ENCODE assay signal across 11 cellular contexts in the genomic region with DNA sequence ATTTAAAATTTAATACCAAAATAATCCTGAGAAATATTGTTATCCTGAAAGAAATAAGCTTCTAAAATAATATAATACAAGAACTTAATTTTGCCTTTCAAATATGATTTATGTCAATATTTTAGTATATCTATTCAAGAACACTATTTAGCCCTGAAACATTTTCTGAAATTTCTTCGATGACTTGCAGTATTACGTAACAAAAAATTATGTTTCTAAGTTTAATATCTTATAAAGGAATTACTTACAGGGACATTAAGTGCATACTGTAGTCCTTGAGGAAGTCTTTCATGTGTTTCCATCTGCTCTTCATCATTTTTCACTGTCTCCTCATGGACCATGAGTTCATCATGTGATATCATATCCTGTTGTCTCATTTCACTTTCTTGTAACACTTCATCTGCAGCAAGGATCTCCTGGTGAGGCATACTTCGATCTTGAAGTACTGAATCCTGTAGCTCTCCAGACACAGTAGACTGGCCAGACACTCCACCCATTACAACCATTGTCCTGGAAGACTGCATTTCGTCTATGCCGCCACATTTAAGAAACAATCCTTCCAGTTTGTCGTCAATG.
DNase-seq lines count a peak whose midpoint lies in the region; ATAC-seq and FAIRE-seq lines count a peak whose summit lies in the region.
"Had no signal": no experiment of that assay in that cellular context is flagged by ENCODE, and none has a peak within 500 bp of the region (broad histone marks: within the 10 kb centered on the region; RNA-seq: fewer than 3 reads in every experiment).

No MANE protein-coding gene starts in this region.

- peak; percentile 8 for DNase-seq in AG08396 (ENCODE audit: low spot score)
- DNase-seq in immature natural killer cell: no peak
- no peak for DNase-seq in cerebellum (ENCODE audit: low spot score)
- no peak for DNase-seq in putamen (ENCODE audit: low spot score)
- DNase-seq in urothelium cell line (ENCODE audit: low spot score): no peak
- DNase-seq: activated CD4-positive, alpha-beta T cell treated with anti-CD3 and anti-CD28 coated beads, Interleukin-2, amount 10 ng/mL, durations not matched to agents 24 days and 14 days; aorta; NCI-H1105 treated with DMSO at 0.1 percent for 48 hours had no signal

- ATAC-seq in activated T-helper 17 cell treated with anti-CD3 and anti-CD28 coated beads, Interleukin-2, amount 50 U/mL, for 72 hours (replicated peaks): peak; percentile 66
- no peak for ATAC-seq in GM19324 (IDR thresholded peaks at IDR 0.05; ENCODE audit: low FRiP score, unreplicated experiment)

- FAIRE-seq in G401.6 (lab: Jason Lieb, UNC) (peak; percentile 80), urothelium cell line (lab: Jason Lieb, UNC) (no peak)

- peaks cover 71% of the 10 kb centered on the region for H3K36me3 Mint-ChIP-seq in activated T-helper 17 cell treated with anti-CD3 and anti-CD28 coated beads, Interleukin-2, amount 50 U/mL, for 72 hours (ENCODE audit: low read depth)
- H3K36me3 Mint-ChIP-seq in immature natural killer cell: peaks cover 3 to 9% (median 8%) of the 10 kb centered on the region in 3 donors

- no peaks in the 10 kb centered on the region for H3K9me3 Mint-ChIP-seq in activated T-helper 17 cell treated with anti-CD3 and anti-CD28 coated beads, Interleukin-2, amount 50 U/mL, for 72 hours
- H3K9me3 Mint-ChIP-seq in immature natural killer cell: no peaks in the 10 kb centered on the region

- no peaks in the 10 kb centered on the region for H3K27me3 Mint-ChIP-seq in activated T-helper 17 cell treated with anti-CD3 and anti-CD28 coated beads, Interleukin-2, amount 50 U/mL, for 72 hours
- no peaks in the 10 kb centered on the region for H3K27me3 Mint-ChIP-seq in immature natural killer cell (ENCODE audit: low read depth in 3 of 3)
- H3K27me3 Mint-ChIP-seq: activated CD4-positive, alpha-beta T cell treated with anti-CD3 and anti-CD28 coated beads, Interleukin-2, amount 10 ng/mL, durations not matched to agents 24 days and 14 days had no signal

- H3K4me1 Mint-ChIP-seq in activated T-helper 17 cell treated with anti-CD3 and anti-CD28 coated beads, Interleukin-2, amount 50 U/mL, for 72 hours: peaks cover 33% of the 10 kb centered on the region
- H3K4me1 Mint-ChIP-seq in immature natural killer cell: peaks cover 25 to 46% of the 10 kb centered on the region in 2 donors

- no peak overlapping the region for H3K4me3 Mint-ChIP-seq in activated T-helper 17 cell treated with anti-CD3 and anti-CD28 coated beads, Interleukin-2, amount 50 U/mL, for 72 hours
- H3K4me3 Mint-ChIP-seq in immature natural killer cell: no peak overlapping the region
- H3K4me3 Mint-ChIP-seq: activated CD4-positive, alpha-beta T cell treated with anti-CD3 and anti-CD28 coated beads, Interleukin-2, amount 10 ng/mL, durations not matched to agents 24 days and 14 days had no signal

- no peak overlapping the region for H3K27ac Mint-ChIP-seq in activated T-helper 17 cell treated with anti-CD3 and anti-CD28 coated beads, Interleukin-2, amount 50 U/mL, for 72 hours
- H3K27ac Mint-ChIP-seq in immature natural killer cell: peak overlapping the region in 4 of 6 donors; percentile 15 to 62 (median 28)
- H3K27ac Mint-ChIP-seq: activated CD4-positive, alpha-beta T cell treated with anti-CD3 and anti-CD28 coated beads, Interleukin-2, amount 10 ng/mL, durations not matched to agents 24 days and 14 days had no signal
